ENCODE assay signal across 3 cellular contexts in the genomic region with DNA sequence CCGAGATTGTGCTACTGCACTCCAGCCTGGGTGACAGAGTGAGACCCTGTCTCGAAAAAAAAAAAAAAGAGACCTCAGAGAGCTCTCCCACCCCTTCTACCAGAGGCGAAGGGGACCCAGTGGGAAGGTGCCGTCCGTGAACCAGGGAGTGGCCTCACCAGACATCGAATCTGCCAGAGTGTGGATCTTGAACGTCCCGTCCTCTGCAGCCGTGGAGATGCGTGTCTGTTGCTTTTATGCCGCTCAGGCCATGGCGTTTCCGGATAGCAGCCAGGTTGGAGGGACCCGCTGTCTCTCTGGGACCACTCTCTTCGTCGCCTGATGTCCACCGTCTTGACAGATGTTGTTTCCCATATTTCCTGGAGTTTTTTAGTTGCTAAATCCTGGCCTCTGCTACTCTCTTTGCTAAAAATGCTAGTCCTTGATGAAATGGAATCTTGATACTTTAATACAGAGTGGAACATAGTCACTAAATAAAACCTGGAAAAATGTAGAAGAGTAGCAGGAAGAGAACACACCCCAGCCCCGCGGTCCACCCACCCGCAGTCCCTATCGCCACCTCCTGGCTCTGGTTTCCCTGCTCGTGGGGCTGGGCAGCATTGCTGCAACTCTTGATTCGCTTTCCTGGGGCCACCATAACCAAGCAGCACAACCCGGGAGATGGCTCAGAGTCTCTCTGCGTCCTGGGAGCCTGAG.
TF ChIP-seq lines count a peak whose summit lies in the region.

No MANE protein-coding gene starts in this region.

TF ChIP-seq in SK-N-SH, 30 proteins besides CTCF, POLR2A, EP300 and RAD21:
- TF ChIP-seq, protein P1, sequence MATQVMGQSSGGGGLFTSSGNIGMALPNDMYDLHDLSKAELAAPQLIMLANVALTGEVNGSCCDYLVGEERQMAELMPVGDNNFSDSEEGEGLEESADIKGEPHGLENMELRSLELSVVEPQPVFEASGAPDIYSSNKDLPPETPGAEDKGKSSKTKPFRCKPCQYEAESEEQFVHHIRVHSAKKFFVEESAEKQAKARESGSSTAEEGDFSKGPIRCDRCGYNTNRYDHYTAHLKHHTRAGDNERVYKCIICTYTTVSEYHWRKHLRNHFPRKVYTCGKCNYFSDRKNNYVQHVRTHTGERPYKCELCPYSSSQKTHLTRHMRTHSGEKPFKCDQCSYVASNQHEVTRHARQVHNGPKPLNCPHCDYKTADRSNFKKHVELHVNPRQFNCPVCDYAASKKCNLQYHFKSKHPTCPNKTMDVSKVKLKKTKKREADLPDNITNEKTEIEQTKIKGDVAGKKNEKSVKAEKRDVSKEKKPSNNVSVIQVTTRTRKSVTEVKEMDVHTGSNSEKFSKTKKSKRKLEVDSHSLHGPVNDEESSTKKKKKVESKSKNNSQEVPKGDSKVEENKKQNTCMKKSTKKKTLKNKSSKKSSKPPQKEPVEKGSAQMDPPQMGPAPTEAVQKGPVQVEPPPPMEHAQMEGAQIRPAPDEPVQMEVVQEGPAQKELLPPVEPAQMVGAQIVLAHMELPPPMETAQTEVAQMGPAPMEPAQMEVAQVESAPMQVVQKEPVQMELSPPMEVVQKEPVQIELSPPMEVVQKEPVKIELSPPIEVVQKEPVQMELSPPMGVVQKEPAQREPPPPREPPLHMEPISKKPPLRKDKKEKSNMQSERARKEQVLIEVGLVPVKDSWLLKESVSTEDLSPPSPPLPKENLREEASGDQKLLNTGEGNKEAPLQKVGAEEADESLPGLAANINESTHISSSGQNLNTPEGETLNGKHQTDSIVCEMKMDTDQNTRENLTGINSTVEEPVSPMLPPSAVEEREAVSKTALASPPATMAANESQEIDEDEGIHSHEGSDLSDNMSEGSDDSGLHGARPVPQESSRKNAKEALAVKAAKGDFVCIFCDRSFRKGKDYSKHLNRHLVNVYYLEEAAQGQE (IDR thresholded peaks at IDR 0.05; ENCODE audit: low read depth, low read length) = no peak
- TF ChIP-seq TAF1 (IDR thresholded peaks at IDR 0.05; ENCODE audit: borderline replicate concordance, low read depth, low read length) = no peak
- TF ChIP-seq NRF1 (IDR thresholded peaks at IDR 0.05; ENCODE audit: low read depth, low read length) = no peak
- TF ChIP-seq YY1 (IDR thresholded peaks at IDR 0.05; ENCODE audit: low read depth) = no peak
- no peak for TF ChIP-seq POLR2AphosphoS5 (IDR thresholded peaks at IDR 0.05; ENCODE audit: low read depth, low read length)
- TF ChIP-seq, protein P2, sequence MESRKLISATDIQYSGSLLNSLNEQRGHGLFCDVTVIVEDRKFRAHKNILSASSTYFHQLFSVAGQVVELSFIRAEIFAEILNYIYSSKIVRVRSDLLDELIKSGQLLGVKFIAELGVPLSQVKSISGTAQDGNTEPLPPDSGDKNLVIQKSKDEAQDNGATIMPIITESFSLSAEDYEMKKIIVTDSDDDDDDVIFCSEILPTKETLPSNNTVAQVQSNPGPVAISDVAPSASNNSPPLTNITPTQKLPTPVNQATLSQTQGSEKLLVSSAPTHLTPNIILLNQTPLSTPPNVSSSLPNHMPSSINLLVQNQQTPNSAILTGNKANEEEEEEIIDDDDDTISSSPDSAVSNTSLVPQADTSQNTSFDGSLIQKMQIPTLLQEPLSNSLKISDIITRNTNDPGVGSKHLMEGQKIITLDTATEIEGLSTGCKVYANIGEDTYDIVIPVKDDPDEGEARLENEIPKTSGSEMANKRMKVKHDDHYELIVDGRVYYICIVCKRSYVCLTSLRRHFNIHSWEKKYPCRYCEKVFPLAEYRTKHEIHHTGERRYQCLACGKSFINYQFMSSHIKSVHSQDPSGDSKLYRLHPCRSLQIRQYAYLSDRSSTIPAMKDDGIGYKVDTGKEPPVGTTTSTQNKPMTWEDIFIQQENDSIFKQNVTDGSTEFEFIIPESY (IDR thresholded peaks at IDR 0.05; ENCODE audit: borderline replicate concordance, low read depth) = no peak
- TF ChIP-seq FOXJ3 (CRISPR knock-in tag; IDR thresholded peaks at IDR 0.05) = no peak
- TF ChIP-seq MXI1 (IDR thresholded peaks at IDR 0.05; ENCODE audit: low read depth, low read length) = no peak
- TF ChIP-seq GATA2 (CRISPR knock-in tag; IDR thresholded peaks at IDR 0.05) = no peak
- TF ChIP-seq, protein P3, sequence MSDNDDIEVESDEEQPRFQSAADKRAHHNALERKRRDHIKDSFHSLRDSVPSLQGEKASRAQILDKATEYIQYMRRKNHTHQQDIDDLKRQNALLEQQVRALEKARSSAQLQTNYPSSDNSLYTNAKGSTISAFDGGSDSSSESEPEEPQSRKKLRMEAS (IDR thresholded peaks at IDR 0.05; ENCODE audit: low read depth) = no peak
- no peak for TF ChIP-seq FOSL2 (IDR thresholded peaks at IDR 0.05; ENCODE audit: borderline replicate concordance, low read depth)

TF ChIP-seq in SK-N-SH treated with all-trans-retinoic acid at 6 μM for 48 hours, 23 proteins besides CTCF, POLR2A, EP300 and RAD21:
- TF ChIP-seq, protein P4, sequence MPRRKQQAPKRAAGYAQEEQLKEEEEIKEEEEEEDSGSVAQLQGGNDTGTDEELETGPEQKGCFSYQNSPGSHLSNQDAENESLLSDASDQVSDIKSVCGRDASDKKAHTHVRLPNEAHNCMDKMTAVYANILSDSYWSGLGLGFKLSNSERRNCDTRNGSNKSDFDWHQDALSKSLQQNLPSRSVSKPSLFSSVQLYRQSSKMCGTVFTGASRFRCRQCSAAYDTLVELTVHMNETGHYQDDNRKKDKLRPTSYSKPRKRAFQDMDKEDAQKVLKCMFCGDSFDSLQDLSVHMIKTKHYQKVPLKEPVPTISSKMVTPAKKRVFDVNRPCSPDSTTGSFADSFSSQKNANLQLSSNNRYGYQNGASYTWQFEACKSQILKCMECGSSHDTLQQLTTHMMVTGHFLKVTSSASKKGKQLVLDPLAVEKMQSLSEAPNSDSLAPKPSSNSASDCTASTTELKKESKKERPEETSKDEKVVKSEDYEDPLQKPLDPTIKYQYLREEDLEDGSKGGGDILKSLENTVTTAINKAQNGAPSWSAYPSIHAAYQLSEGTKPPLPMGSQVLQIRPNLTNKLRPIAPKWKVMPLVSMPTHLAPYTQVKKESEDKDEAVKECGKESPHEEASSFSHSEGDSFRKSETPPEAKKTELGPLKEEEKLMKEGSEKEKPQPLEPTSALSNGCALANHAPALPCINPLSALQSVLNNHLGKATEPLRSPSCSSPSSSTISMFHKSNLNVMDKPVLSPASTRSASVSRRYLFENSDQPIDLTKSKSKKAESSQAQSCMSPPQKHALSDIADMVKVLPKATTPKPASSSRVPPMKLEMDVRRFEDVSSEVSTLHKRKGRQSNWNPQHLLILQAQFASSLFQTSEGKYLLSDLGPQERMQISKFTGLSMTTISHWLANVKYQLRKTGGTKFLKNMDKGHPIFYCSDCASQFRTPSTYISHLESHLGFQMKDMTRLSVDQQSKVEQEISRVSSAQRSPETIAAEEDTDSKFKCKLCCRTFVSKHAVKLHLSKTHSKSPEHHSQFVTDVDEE (CRISPR knock-in tag; IDR thresholded peaks at IDR 0.05) = no peak
- TF ChIP-seq, protein P5, sequence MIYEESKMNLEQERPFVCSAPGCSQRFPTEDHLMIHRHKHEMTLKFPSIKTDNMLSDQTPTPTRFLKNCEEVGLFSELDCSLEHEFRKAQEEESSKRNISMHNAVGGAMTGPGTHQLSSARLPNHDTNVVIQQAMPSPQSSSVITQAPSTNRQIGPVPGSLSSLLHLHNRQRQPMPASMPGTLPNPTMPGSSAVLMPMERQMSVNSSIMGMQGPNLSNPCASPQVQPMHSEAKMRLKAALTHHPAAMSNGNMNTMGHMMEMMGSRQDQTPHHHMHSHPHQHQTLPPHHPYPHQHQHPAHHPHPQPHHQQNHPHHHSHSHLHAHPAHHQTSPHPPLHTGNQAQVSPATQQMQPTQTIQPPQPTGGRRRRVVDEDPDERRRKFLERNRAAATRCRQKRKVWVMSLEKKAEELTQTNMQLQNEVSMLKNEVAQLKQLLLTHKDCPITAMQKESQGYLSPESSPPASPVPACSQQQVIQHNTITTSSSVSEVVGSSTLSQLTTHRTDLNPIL (CRISPR knock-in tag; IDR thresholded peaks at IDR 0.05; ENCODE audit: low read depth) = no peak
- TF ChIP-seq ZNF565 (CRISPR knock-in tag; conservative IDR thresholded peaks at IDR 0.05; ENCODE audit: low read depth) = no peak
- no peak for TF ChIP-seq ZFP30 (CRISPR knock-in tag; IDR thresholded peaks at IDR 0.05)
- TF ChIP-seq, protein P6, sequence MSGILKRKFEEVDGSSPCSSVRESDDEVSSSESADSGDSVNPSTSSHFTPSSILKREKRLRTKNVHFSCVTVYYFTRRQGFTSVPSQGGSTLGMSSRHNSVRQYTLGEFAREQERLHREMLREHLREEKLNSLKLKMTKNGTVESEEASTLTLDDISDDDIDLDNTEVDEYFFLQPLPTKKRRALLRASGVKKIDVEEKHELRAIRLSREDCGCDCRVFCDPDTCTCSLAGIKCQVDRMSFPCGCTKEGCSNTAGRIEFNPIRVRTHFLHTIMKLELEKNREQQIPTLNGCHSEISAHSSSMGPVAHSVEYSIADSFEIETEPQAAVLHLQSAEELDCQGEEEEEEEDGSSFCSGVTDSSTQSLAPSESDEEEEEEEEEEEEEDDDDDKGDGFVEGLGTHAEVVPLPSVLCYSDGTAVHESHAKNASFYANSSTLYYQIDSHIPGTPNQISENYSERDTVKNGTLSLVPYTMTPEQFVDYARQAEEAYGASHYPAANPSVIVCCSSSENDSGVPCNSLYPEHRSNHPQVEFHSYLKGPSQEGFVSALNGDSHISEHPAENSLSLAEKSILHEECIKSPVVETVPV (CRISPR knock-in tag; IDR thresholded peaks at IDR 0.05) = no peak
- no peak for TF ChIP-seq GLIS3 (CRISPR knock-in tag; IDR thresholded peaks at IDR 0.05)
- no peak for TF ChIP-seq ZNF70 (CRISPR knock-in tag; IDR thresholded peaks at IDR 0.05)

TF ChIP-seq in H1, 55 proteins besides CTCF, POLR2A, EP300 and RAD21:
- TF ChIP-seq SRF (IDR thresholded peaks at IDR 0.05; ENCODE audit: low read depth, low read length) = no peak
- TF ChIP-seq, protein P7, sequence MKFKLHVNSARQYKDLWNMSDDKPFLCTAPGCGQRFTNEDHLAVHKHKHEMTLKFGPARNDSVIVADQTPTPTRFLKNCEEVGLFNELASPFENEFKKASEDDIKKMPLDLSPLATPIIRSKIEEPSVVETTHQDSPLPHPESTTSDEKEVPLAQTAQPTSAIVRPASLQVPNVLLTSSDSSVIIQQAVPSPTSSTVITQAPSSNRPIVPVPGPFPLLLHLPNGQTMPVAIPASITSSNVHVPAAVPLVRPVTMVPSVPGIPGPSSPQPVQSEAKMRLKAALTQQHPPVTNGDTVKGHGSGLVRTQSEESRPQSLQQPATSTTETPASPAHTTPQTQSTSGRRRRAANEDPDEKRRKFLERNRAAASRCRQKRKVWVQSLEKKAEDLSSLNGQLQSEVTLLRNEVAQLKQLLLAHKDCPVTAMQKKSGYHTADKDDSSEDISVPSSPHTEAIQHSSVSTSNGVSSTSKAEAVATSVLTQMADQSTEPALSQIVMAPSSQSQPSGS (IDR thresholded peaks at IDR 0.05; ENCODE audit: low read length) = no peak
- TF ChIP-seq KDM4A (IDR thresholded peaks at IDR 0.05; ENCODE audit: low read depth, low read length, severe bottlenecking) = no peak
